ENCODE assay signal across 13 cellular contexts in the genomic region with DNA sequence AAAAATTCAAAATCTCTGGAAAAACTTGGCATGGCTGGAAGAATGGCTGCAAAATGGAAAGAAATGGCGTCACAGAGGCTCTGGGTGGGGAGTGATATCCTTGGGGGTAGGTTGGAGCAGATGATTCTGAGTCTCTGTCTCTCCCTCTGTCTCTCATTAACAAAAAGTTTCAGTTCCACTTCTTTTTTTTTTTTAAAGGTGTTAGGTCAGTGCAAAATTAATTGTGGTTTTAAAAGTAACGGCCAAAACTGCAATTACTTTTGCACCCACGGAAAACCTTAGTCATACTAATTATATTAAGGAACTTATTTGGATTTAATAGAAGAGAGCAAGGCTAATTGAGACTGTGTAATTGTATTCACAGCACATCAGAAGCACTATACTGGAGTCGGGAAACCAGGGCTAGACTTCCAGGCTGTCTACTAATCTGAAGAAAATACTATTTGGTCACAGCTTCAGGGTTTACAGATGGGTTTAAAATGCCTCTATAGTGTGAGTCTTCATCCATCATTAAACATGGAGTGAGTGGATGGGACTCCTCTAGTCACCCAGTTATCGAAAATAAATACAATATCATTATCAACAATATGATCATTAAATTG.
DNase-seq lines count a peak whose midpoint lies in the region; ATAC-seq and FAIRE-seq lines count a peak whose summit lies in the region.
"Had no signal": no experiment of that assay in that cellular context is flagged by ENCODE, and none has a peak within 500 bp of the region (broad histone marks: within the 10 kb centered on the region; RNA-seq: fewer than 3 reads in every experiment).

No MANE protein-coding gene starts in this region.

- peak overlapping the region in 5 of 8 donors; percentile 17 to 77 (median 29) for H3K4me3 Mint-ChIP-seq in naive B cell

- FAIRE-seq in urothelium cell line (lab: Jason Lieb, UNC) = no peak

- peak overlapping the region in 2 of 6 donors; percentile 23 to 47 for H3K27ac Mint-ChIP-seq in naive B cell

- no peaks in the 10 kb centered on the region for H3K9me3 Mint-ChIP-seq in naive B cell

- peaks cover 8 to 20% (median 10%) of the 10 kb centered on the region in 3 donors for H3K27me3 Mint-ChIP-seq in naive B cell

- H3K36me3 Mint-ChIP-seq in naive B cell = no peaks in the 10 kb centered on the region

- peak; percentile 88 for ATAC-seq in GM19025 (IDR thresholded peaks at IDR 0.05; ENCODE audit: low read depth, unreplicated experiment)
- ATAC-seq in GM21737 (IDR thresholded peaks at IDR 0.05; ENCODE audit: unreplicated experiment) = peak; percentile 96
- ATAC-seq in HG03139 (IDR thresholded peaks at IDR 0.05; ENCODE audit: unreplicated experiment) = peak; percentile 97
- peak in 1 of 2 donors; percentile 30 for ATAC-seq in naive B cell (ENCODE audit: low read depth in 2 of 2)
- ATAC-seq: left lobe of liver had no signal

- H3K4me1 Mint-ChIP-seq in naive B cell = peaks cover 5 to 11% (median 8%) of the 10 kb centered on the region in 3 donors

- DNase-seq in naive B cell (no peak), NCI-H2107 treated with DMSO at 0.1 percent for 48 hours (lab: John Stamatoyannopoulos, UW; ENCODE audit: unreplicated experiment) (no peak), urothelium cell line (ENCODE audit: low spot score) (no peak), nucleus accumbens (lab: John Stamatoyannopoulos, UW) (no peak), NCI-H748 (lab: John Stamatoyannopoulos, UW; ENCODE audit: unreplicated experiment) (no peak)
- DNase-seq: NCI-H187; OCI-M1; stimulated activated CD4-positive, alpha-beta T cell treated with anti-CD3 and anti-CD28 coated beads, Interleukin-15, amount 100 ng/mL, for 24 hours; T-helper 2 cell had no signal
